15 cellular contexts compared by ENCODE assay signal in the genomic region with DNA sequence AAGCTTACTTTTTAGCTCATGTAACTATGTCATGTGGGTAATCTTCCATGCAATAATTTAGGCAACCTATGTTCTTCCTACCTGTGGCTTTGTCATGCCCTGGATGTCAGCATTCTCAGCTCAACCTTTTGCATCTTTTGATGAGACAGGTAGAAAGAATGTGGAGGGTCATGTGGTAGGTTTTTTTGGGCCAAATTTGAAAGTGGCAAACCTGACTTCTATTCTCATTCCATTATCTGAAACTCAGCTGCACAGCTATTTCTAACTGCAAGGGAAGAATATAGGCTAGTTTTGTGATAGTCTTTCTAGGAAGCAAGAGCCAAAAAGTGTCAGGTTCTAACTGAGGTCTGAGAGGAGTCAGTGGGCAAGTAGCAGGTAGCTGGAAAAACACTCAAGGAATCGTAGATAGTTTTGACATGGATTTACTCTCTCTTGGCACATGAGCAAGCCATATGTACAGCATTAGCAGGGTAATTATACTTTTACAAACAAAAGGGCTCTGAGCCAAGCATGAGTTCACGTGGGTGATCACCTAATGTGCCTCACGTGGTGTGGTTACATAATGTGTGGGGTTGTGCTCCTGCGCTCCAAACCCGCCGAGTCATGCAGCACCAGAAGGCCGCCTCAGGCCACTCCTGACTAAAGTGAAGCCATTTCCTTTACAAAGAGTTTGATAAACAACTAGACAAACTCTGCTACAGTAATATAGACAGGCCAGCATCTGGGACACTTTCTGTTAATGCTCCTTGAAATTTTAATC.
DNase-seq lines count a peak whose midpoint lies in the region; ATAC-seq and TF ChIP-seq lines count a peak whose summit lies in the region.
"Had no signal": no experiment of that assay in that cellular context is flagged by ENCODE, and none has a peak within 500 bp of the region (broad histone marks: within the 10 kb centered on the region; RNA-seq: fewer than 3 reads in every experiment).

No MANE protein-coding gene starts in this region.

- ATAC-seq in activated CD4-positive, CD25-positive, alpha-beta regulatory T cell treated with anti-CD3 and anti-CD28 coated beads, Interleukin-2, amount 50 U/mL, for 24 hours = no peak

- peak; percentile 8 for DNase-seq in A172 (ENCODE audit: low spot score)
- DNase-seq in ELR (ENCODE audit: low read depth) = peak; percentile 84
- peak; percentile 73 for DNase-seq in RPMI7951 (ENCODE audit: low read depth)
- DNase-seq in fibroblast of mammary gland (ENCODE audit: low read depth) = peak; percentile 41
- DNase-seq in activated CD4-positive, alpha-beta T cell treated with anti-CD3 and anti-CD28 coated beads, Interleukin-2, amount 50 U/mL, for 1 hour = no peak
- no peak for DNase-seq in DMS79 treated with DMSO at 0.1 percent for 48 hours (lab: John Stamatoyannopoulos, UW)
- DNase-seq in activated naive CD4-positive, alpha-beta T cell treated with Interleukin-2 at 50 U/mL for 16 hours = no peak
- DNase-seq: activated CD4-positive, alpha-beta memory T cell treated with anti-CD3 and anti-CD28 coated beads for 36 hours; activated effector memory CD4-positive, alpha-beta T cell treated with Interleukin-2 at 50 U/mL for 16 hours; brain microvascular endothelial cell; GDM1; HFFc6; NCI-H2227 treated with DMSO at 0.1 percent for 48 hours; stimulated activated CD4-positive, alpha-beta T cell treated with anti-CD3 and anti-CD28 coated beads, Interleukin-2, amount 100 ng/mL, for 24 hours had no signal

- H3K4me3 ChIP-seq in fibroblast of mammary gland (ENCODE audit: control insufficient read depth, low read depth, low read length) = no peak overlapping the region

- TF ChIP-seq CTCF in fibroblast of mammary gland (conservative IDR thresholded peaks at IDR 0.05; ENCODE audit: control insufficient read depth, insufficient read depth, low read depth, low read length) = no peak

Comparison
In these comparisons a context has a peak if more than half of its experiments do, and no peak if none do; other contexts are left out.
1. DNase-seq: peak in A172 (single experiment), ELR (single experiment), RPMI7951 (single experiment) and fibroblast of mammary gland (single experiment); none in activated CD4-positive, alpha-beta T cell treated with anti-CD3 and anti-CD28 coated beads, Interleukin-2, amount 50 U/mL, for 1 hour (single experiment), DMS79 treated with DMSO at 0.1 percent for 48 hours (single experiment) and activated naive CD4-positive, alpha-beta T cell treated with Interleukin-2 at 50 U/mL for 16 hours (single experiment).